ENCODE assay signal across 13 cellular contexts in genomic region chr19:49425922-49426592, GRCh38. TPM values are rescaled to one million over a fixed set of nuclear protein-coding genes. Genes with fewer than 3 reads are reported as not detected.
A peak's percentile ranks its signal among the peaks of the same experiment; 100 is the strongest.
DNase-seq lines count a peak whose midpoint lies in the region.
"Had no signal": no experiment of that assay in that cellular context is flagged by ENCODE, and none has a peak within 500 bp of the region (broad histone marks: within the 10 kb centered on the region; RNA-seq: fewer than 3 reads in every experiment).

No MANE protein-coding gene starts in this region.

- H3K4me3 Mint-ChIP-seq in activated CD4-positive, alpha-beta T cell treated with anti-CD3 and anti-CD28 coated beads, Interleukin-2, amount 10 ng/mL, durations not matched to agents 24 days and 14 days, result no peak overlapping the region
- peak overlapping the region; percentile 59 for H3K4me3 Mint-ChIP-seq in activated naive CD8-positive, alpha-beta T cell

- H3K36me3 Mint-ChIP-seq in activated CD4-positive, alpha-beta T cell treated with anti-CD3 and anti-CD28 coated beads, Interleukin-2, amount 10 ng/mL, durations not matched to agents 24 days and 14 days (ENCODE audit: low read depth), result no peaks in the 10 kb centered on the region
- H3K36me3 Mint-ChIP-seq in activated naive CD8-positive, alpha-beta T cell, result no peaks in the 10 kb centered on the region

- peak overlapping the region; percentile 21 for H3K27ac Mint-ChIP-seq in activated CD4-positive, alpha-beta T cell treated with anti-CD3 and anti-CD28 coated beads, Interleukin-2, amount 10 ng/mL, durations not matched to agents 24 days and 14 days
- no peak overlapping the region for H3K27ac Mint-ChIP-seq in activated naive CD8-positive, alpha-beta T cell

- H3K4me1 Mint-ChIP-seq in activated CD4-positive, alpha-beta T cell treated with anti-CD3 and anti-CD28 coated beads, Interleukin-2, amount 10 ng/mL, durations not matched to agents 24 days and 14 days, result peaks cover 62% of the 10 kb centered on the region
- H3K4me1 Mint-ChIP-seq in activated naive CD8-positive, alpha-beta T cell (ENCODE audit: low read depth), result peaks cover 64% of the 10 kb centered on the region

- peak; percentile 79 for DNase-seq in activated CD4-positive, alpha-beta T cell treated with anti-CD3 and anti-CD28 coated beads, Interleukin-2, amount 10 ng/mL, durations not matched to agents 24 days and 14 days
- no peak for DNase-seq in activated CD4-positive, alpha-beta T cell treated with anti-CD3 and anti-CD28 coated beads, Interleukin-2, amount 50 U/mL, for 1 hour
- DNase-seq in NAMALWA (ENCODE audit: low spot score) (peak; percentile 38), GOT3 (lab: John Stamatoyannopoulos, UW) (no peak), nucleus accumbens (lab: John Stamatoyannopoulos, UW) (no peak), amygdala (lab: John Stamatoyannopoulos, UW) (no peak)
- peak; percentile 33 for DNase-seq in stimulated activated CD4-positive, alpha-beta T cell treated with anti-CD3 and anti-CD28 coated beads, Interleukin-4, amount 100 ng/mL, for 24 hours
- DNase-seq: CD4-positive, CD25-positive, alpha-beta regulatory T cell; foreskin fibroblast had no signal

- intact Hi-C loops in activated CD4-positive, alpha-beta T cell treated with anti-CD3 and anti-CD28 coated beads, Interleukin-2, amount 10 ng/mL, durations not matched to agents 24 days and 14 days (cut with micrococcal nuclease), result no loop called here

- H3K9me3 Mint-ChIP-seq in activated CD4-positive, alpha-beta T cell treated with anti-CD3 and anti-CD28 coated beads, Interleukin-2, amount 10 ng/mL, durations not matched to agents 24 days and 14 days, result no peaks in the 10 kb centered on the region
- H3K9me3 Mint-ChIP-seq in activated naive CD8-positive, alpha-beta T cell (ENCODE audit: low read depth), result no peaks in the 10 kb centered on the region

- H3K27me3 Mint-ChIP-seq in activated CD4-positive, alpha-beta T cell treated with anti-CD3 and anti-CD28 coated beads, Interleukin-2, amount 10 ng/mL, durations not matched to agents 24 days and 14 days, result peaks cover 88% of the 10 kb centered on the region
- peaks cover 58% of the 10 kb centered on the region for H3K27me3 Mint-ChIP-seq in activated naive CD8-positive, alpha-beta T cell

RNA-seq across cellular contexts. Expression of gene GFY, which starts 0.9 kb away (rescaled TPM):
- not detected in 2 replicates for total RNA-seq in activated CD4-positive, alpha-beta T cell treated with anti-CD3 and anti-CD28 coated beads, Interleukin-2, amount 10 ng/mL, durations not matched to agents 24 days and 14 days
- total RNA-seq: bronchial epithelial cell; CD4-positive, CD25-positive, alpha-beta regulatory T cell; PC-9; thoracic aorta had no signal

RNA-seq across cellular contexts. Expression of gene PTH2, which starts 2.8 kb away (rescaled TPM):
- not detected in 2 replicates for total RNA-seq in activated CD4-positive, alpha-beta T cell treated with anti-CD3 and anti-CD28 coated beads, Interleukin-2, amount 10 ng/mL, durations not matched to agents 24 days and 14 days
- total RNA-seq: bronchial epithelial cell; CD4-positive, CD25-positive, alpha-beta regulatory T cell; PC-9; thoracic aorta had no signal

RNA-seq across cellular contexts. Expression of gene SLC17A7, which starts 15.3 kb away (rescaled TPM):
- total RNA-seq in activated CD4-positive, alpha-beta T cell treated with anti-CD3 and anti-CD28 coated beads, Interleukin-2, amount 10 ng/mL, durations not matched to agents 24 days and 14 days, result 0.12 and 0.54 TPM in 2 replicates
- total RNA-seq: bronchial epithelial cell; CD4-positive, CD25-positive, alpha-beta regulatory T cell had no signal

RNA-seq across cellular contexts. Expression of gene PIH1D1, which starts 25.6 kb away (rescaled TPM):
- total RNA-seq in activated CD4-positive, alpha-beta T cell treated with anti-CD3 and anti-CD28 coated beads, Interleukin-2, amount 10 ng/mL, durations not matched to agents 24 days and 14 days, result 134 and 135 TPM in 2 replicates

RNA-seq across cellular contexts. Expression of gene ALDH16A1, which starts 27.0 kb away (rescaled TPM):
- total RNA-seq in activated CD4-positive, alpha-beta T cell treated with anti-CD3 and anti-CD28 coated beads, Interleukin-2, amount 10 ng/mL, durations not matched to agents 24 days and 14 days, result 27.2 and 28.4 TPM in 2 replicates

Comparison
In these comparisons a context has a peak if more than half of its experiments do, and no peak if none do; other contexts are left out.
1. DNase-seq: peak in activated CD4-positive, alpha-beta T cell treated with anti-CD3 and anti-CD28 coated beads, Interleukin-2, amount 10 ng/mL, durations not matched to agents 24 days and 14 days (single experiment), NAMALWA (single experiment) and stimulated activated CD4-positive, alpha-beta T cell treated with anti-CD3 and anti-CD28 coated beads, Interleukin-4, amount 100 ng/mL, for 24 hours (single experiment); none in activated CD4-positive, alpha-beta T cell treated with anti-CD3 and anti-CD28 coated beads, Interleukin-2, amount 50 U/mL, for 1 hour (single experiment), GOT3 (single experiment), nucleus accumbens (0 of 56) and amygdala (0 of 56).